ENCODE assay signal across 18 cellular contexts in genomic region chr16:12567602-12568001, GRCh38.
"Had no signal": no experiment of that assay in that cellular context is flagged by ENCODE, and none has a peak within 500 bp of the region (broad histone marks: within the 10 kb centered on the region; RNA-seq: fewer than 3 reads in every experiment).

No MANE protein-coding gene starts in this region.

- H3K4me3 Mint-ChIP-seq: memory B cell; natural killer cell; stimulated activated effector memory CD8-positive, alpha-beta T cell treated with anti-CD3 and anti-CD28 coated beads, Interleukin-12 subunit alpha, Interleukin-12 subunit beta, amount 100 ng/mL, for 72 hours; T-helper 2 cell treated with Interferon-gamma antibody and Interleukin-4, amounts not matched to agents 5 μg/mL and 100 μg/mL, for 36 hours had no signal

- H3K27ac Mint-ChIP-seq: memory B cell; natural killer cell; T-helper 2 cell treated with Interferon-gamma antibody and Interleukin-4, amounts not matched to agents 5 μg/mL and 100 μg/mL, for 36 hours had no signal

- ATAC-seq: mucosa of descending colon; natural killer cell; stimulated activated effector memory CD8-positive, alpha-beta T cell treated with anti-CD3 and anti-CD28 coated beads, Interleukin-12 subunit alpha, Interleukin-12 subunit beta, amount 100 ng/mL, for 72 hours had no signal

- H3K4me3 ChIP-seq: left ventricle myocardium inferior, mucosa of descending colon, tibial artery had no signal

- H3K27me3 Mint-ChIP-seq: memory B cell had no signal

- H3K36me3 Mint-ChIP-seq: natural killer cell; stimulated activated effector memory CD8-positive, alpha-beta T cell treated with anti-CD3 and anti-CD28 coated beads, Interleukin-12 subunit alpha, Interleukin-12 subunit beta, amount 100 ng/mL, for 72 hours had no signal

- H3K9me3 ChIP-seq: left ventricle myocardium inferior, mucosa of descending colon, neutrophil had no signal

- H3K27me3 ChIP-seq: brain microvascular endothelial cell, neutrophil, tibial artery had no signal

- H3K27ac ChIP-seq: brain microvascular endothelial cell, left ventricle myocardium inferior, neutrophil, tibial artery had no signal

- H3K4me1 ChIP-seq: left ventricle myocardium inferior, tibial artery had no signal

- DNase-seq: activated CD4-positive, CD25-positive, alpha-beta regulatory T cell treated with anti-CD3 and anti-CD28 coated beads, Interleukin-2, amount 50 U/mL, for 72 hours; activated T-cell treated with anti-CD3 and anti-CD28 coated beads for 4 hours; brain microvascular endothelial cell; effector memory CD4-positive, alpha-beta T cell; foreskin fibroblast; hypothalamus; kidney; left ventricle myocardium inferior; mucosa of descending colon; natural killer cell; retina; SIG-M5; stimulated activated CD4-positive, alpha-beta T cell treated with anti-CD3 and anti-CD28 coated beads, Interleukin-12 subunit alpha, Interleukin-12 subunit beta, amount 100 ng/mL, for 4 hours; tibial artery had no signal

- H3K36me3 ChIP-seq: brain microvascular endothelial cell, neutrophil had no signal
